In genomic region chr9:15381491-15381890, GRCh38 we compare ENCODE assay signal across 26 cellular contexts.
"Had no signal": no experiment of that assay in that cellular context is flagged by ENCODE, and none has a peak within 500 bp of the region (broad histone marks: within the 10 kb centered on the region; RNA-seq: fewer than 3 reads in every experiment).

No MANE protein-coding gene starts in this region.

- H3K4me1 ChIP-seq: suprapubic skin, upper lobe of left lung, upper lobe of right lung, uterus, vagina had no signal

- H3K27me3 ChIP-seq: stomach, suprapubic skin, testis, thyroid gland, tibial artery, tibial nerve, transverse colon, upper lobe of left lung, upper lobe of right lung, uterus, vagina had no signal

- DNase-seq: stimulated activated CD4-positive, alpha-beta T cell treated with anti-CD3 and anti-CD28 coated beads, Interleukin-2, amount 100 ng/mL, for 48 hours; stimulated activated CD4-positive, alpha-beta T cell treated with anti-CD3 and anti-CD28 coated beads, Interleukin-4, amount 100 ng/mL, for 1 hour; stimulated activated CD4-positive, alpha-beta T cell treated with anti-CD3 and anti-CD28 coated beads, Interleukin-4, amount 100 ng/mL, for 24 hours; stimulated activated CD4-positive, alpha-beta T cell treated with anti-CD3 and anti-CD28 coated beads, Interleukin-4, amount 100 ng/mL, for 4 hours; stimulated activated CD8-positive, alpha-beta memory T cell treated with anti-CD3 and anti-CD28 coated beads, Interleukin-4, amount 100 ng/mL, for 48 hours; stimulated activated naive B cell treated with anti-CD40 and anti-IgM and Interleukin-4, amounts not matched to agents 10 μg/mL and 1 μg/mL and 100 μg/mL, for 72 hours; stimulated activated naive CD4-positive, alpha-beta T cell; stimulated activated naive CD4-positive, alpha-beta T cell treated with Interleukin-2 at 50 U/mL for 16 hours; stimulated activated naive CD8-positive, alpha-beta T cell treated with anti-CD3 and anti-CD28 coated beads, Interleukin-15, amount 100 ng/mL, for 72 hours; stimulated activated naive CD8-positive, alpha-beta T cell treated with anti-CD3 and anti-CD28 coated beads, Interleukin-15, Interleukin-2, amounts not matched to agents 100 U/mL and 50 U/mL, for 24 hours; stomach; substantia nigra; testis; thyroid gland; tibial artery; transverse colon; upper lobe of right lung; uterus had no signal

- ATAC-seq: stimulated activated effector memory CD8-positive, alpha-beta T cell treated with anti-CD3 and anti-CD28 coated beads, Interleukin-12 subunit alpha, Interleukin-12 subunit beta, amount 100 ng/mL, for 72 hours; stimulated activated memory B cell treated with anti-CD40 and anti-IgM and Interleukin-4, amounts not matched to agents 10 μg/mL and 1 μg/mL and 100 μg/mL, for 72 hours; stimulated activated naive B cell treated with anti-CD40 and anti-IgM and Interleukin-4, amounts not matched to agents 10 μg/mL and 1 μg/mL and 100 μg/mL, for 72 hours; stimulated activated naive CD8-positive, alpha-beta T cell treated with anti-CD3 and anti-CD28 coated beads, Interleukin-15, amount 100 ng/mL, for 72 hours; stimulated activated naive CD8-positive, alpha-beta T cell treated with anti-CD3 and anti-CD28 coated beads, Interleukin-15, Interleukin-2, amounts not matched to agents 100 U/mL and 50 U/mL, for 24 hours; upper lobe of right lung had no signal

- H3K27ac ChIP-seq: stomach, suprapubic skin, testis, thoracic aorta, thyroid gland, tibial artery, tibial nerve, transverse colon, upper lobe of left lung, upper lobe of right lung, uterus, vagina had no signal

- H3K4me3 ChIP-seq: stomach, suprapubic skin, testis, thoracic aorta, thyroid gland, tibial artery, tibial nerve, transverse colon, upper lobe of left lung, upper lobe of right lung, uterus, vagina had no signal

- H3K9me3 ChIP-seq: stomach, suprapubic skin, testis, thoracic aorta, thyroid gland, tibial artery, tibial nerve, transverse colon, upper lobe of left lung, upper lobe of right lung, uterus, vagina had no signal

- FAIRE-seq: urothelium cell line had no signal

- H3K36me3 ChIP-seq: stomach, suprapubic skin, thoracic aorta, thyroid gland, tibial artery, tibial nerve, transverse colon, upper lobe of left lung, upper lobe of right lung, uterus, vagina had no signal
